ENCODE assay signal across 9 cellular contexts in genomic region chr12:10722502-10722904, GRCh38. TPM values are rescaled to one million over a fixed set of nuclear protein-coding genes. Genes with fewer than 3 reads are reported as not detected.
A peak's percentile ranks its signal among the peaks of the same experiment; 100 is the strongest.
DNase-seq lines count a peak whose midpoint lies in the region; ATAC-seq, FAIRE-seq and TF ChIP-seq lines count a peak whose summit lies in the region.
"Had no signal": no experiment of that assay in that cellular context is flagged by ENCODE, and none has a peak within 500 bp of the region (broad histone marks: within the 10 kb centered on the region; RNA-seq: fewer than 3 reads in every experiment).

No MANE protein-coding gene starts in this region.

- H3K79me2 ChIP-seq in endothelial cell of umbilical vein (ENCODE audit: control insufficient read depth, insufficient read depth, low read length), result peaks cover 64% of the 10 kb centered on the region

- H3K9ac ChIP-seq in endothelial cell of umbilical vein (replicated peaks; ENCODE audit: extremely low read depth, insufficient read depth, low read length) (peak overlapping the region; percentile 99), mucosa of rectum (ENCODE audit: low read depth in 1 of 2, low read length in 2 of 2) (peak overlapping the region; percentile 92 to 94)

- TF ChIP-seq POLR2A in endothelial cell of umbilical vein (IDR thresholded peaks at IDR 0.05; ENCODE audit: low read depth, low read length), result no peak

- CTCF ChIA-PET in endothelial cell of umbilical vein (lab: Charles Lee), result interaction anchor here (1.7 to 3.4 kb wide), 2 partner anchors 27 to 487 kb away, joined by 4 to 30 read pairs; no protein-coding TSS in a partner anchor

- TF ChIP-seq CTCF in LNCaP clone FGC (IDR thresholded peaks at IDR 0.05; ENCODE audit: control insufficient read depth, extremely low read depth, insufficient read depth) (peak; percentile 16; the same call in 1 of the 2 replicates), endothelial cell of umbilical vein (IDR thresholded peaks at IDR 0.05; ENCODE audit: extremely low read depth in 1 of 2, insufficient read depth in 1 of 2, low read depth in 1 of 2, low read length in 2 of 2) (peak in 1 of 2 donors; percentile 14)

- peak; percentile 33 for ATAC-seq in GM21717 (IDR thresholded peaks at IDR 0.05; ENCODE audit: unreplicated experiment)

- H3K4me3 ChIP-seq in GM08714 (ENCODE audit: low read length) (peak overlapping the region; percentile 86), LNCaP clone FGC (ENCODE audit: low read depth, low read length) (peak overlapping the region; percentile 96), endothelial cell of umbilical vein (replicated peaks in 1 of 3; ENCODE audit: insufficient read depth in 1 of 3, low read depth in 1 of 3, low read length in 3 of 3) (peak overlapping the region; percentile 87 to 92 (median 88)), mucosa of rectum (ENCODE audit: low read length in 2 of 2) (peak overlapping the region; percentile 89 to 95)

- TSS peak; percentile 24 for BruUV-seq in endothelial cell of umbilical vein (replicated peaks; lab: Mats Ljungman, UMichigan)

- H2AFZ ChIP-seq in endothelial cell of umbilical vein (ENCODE audit: low read depth, low read length), result no peak overlapping the region

- H3K4me1 ChIP-seq in endothelial cell of umbilical vein (ENCODE audit: control insufficient read depth, extremely low read depth, insufficient read depth, low read length) (peaks cover 51% of the 10 kb centered on the region), mucosa of rectum (ENCODE audit: control insufficient read depth in 2 of 2, insufficient read depth in 2 of 2, low read length in 2 of 2) (peaks cover 6 to 39% of the 10 kb centered on the region in 2 donors)

- intact Hi-C loops in endothelial cell of umbilical vein (cut with micrococcal nuclease), result loop anchor here (1.0 to 5.0 kb wide), 5 partner anchors 28 to 510 kb away; partner anchors contain the start of genes GABARAPL1, MAGOHB and SMIM10L1

- H3K27me3 ChIP-seq in endothelial cell of umbilical vein (ENCODE audit: control insufficient read depth in 2 of 2, insufficient read depth in 2 of 2, low read length in 2 of 2), result no peaks in the 10 kb centered on the region
- no peaks in the 10 kb centered on the region for H3K27me3 ChIP-seq in mucosa of rectum (ENCODE audit: control insufficient read depth in 2 of 2, insufficient read depth in 2 of 2, low read length in 2 of 2)

- DNase-seq in LNCaP clone FGC (ENCODE audit: low read depth) (no peak), endothelial cell of umbilical vein (ENCODE audit: low read depth, low spot score) (no peak), pons (ENCODE audit: low spot score) (no peak)
- peak; percentile 27 to 33 (median 32) for DNase-seq in activated CD8-positive, alpha-beta memory T cell treated with anti-CD3 and anti-CD28 coated beads for 48 hours (ENCODE audit: low read depth in 2 of 3, low spot score in 2 of 3)
- DNase-seq in stimulated activated naive CD4-positive, alpha-beta T cell treated with Interleukin-2 at 50 U/mL for 16 hours (lab: John Stamatoyannopoulos, UW), result peak; percentile 36

- peak overlapping the region; percentile 98 for H3K27ac ChIP-seq in endothelial cell of umbilical vein (ENCODE audit: insufficient read depth, low read depth, low read length)
- H3K27ac ChIP-seq in mucosa of rectum (ENCODE audit: low read depth in 2 of 2, low read length in 2 of 2), result peak overlapping the region; percentile 90 to 92

- peaks cover 4% of the 10 kb centered on the region for H4K20me1 ChIP-seq in endothelial cell of umbilical vein (replicated peaks; ENCODE audit: control insufficient read depth, extremely low read depth, insufficient read depth, low read length)

- H3K36me3 ChIP-seq in endothelial cell of umbilical vein (ENCODE audit: control insufficient read depth in 2 of 2, extremely low read depth in 1 of 2, insufficient read depth in 2 of 2, low read length in 2 of 2) (no peaks in the 10 kb centered on the region), mucosa of rectum (ENCODE audit: control insufficient read depth in 2 of 2, insufficient read depth in 2 of 2, low read length in 2 of 2) (peaks cover 0 to 2% of the 10 kb centered on the region in 2 donors)

- FAIRE-seq in endothelial cell of umbilical vein (lab: Jason Lieb, UNC), result no peak
- FAIRE-seq: islet of Langerhans had no signal

- H3K9me1 ChIP-seq in endothelial cell of umbilical vein (replicated peaks; ENCODE audit: control insufficient read depth, extremely low read depth, insufficient read depth, low read length), result no peaks in the 10 kb centered on the region

- H3K4me2 ChIP-seq in endothelial cell of umbilical vein (ENCODE audit: insufficient read depth, low read length), result peak overlapping the region; percentile 90

- dilution Hi-C loops in endothelial cell of umbilical vein (cut with MboI; ENCODE audit: extremely low pct_ligation_motif_present, low sequenced_read_pairs), result no loop called here

- POLR2A ChIA-PET in endothelial cell of umbilical vein (lab: Charles Lee), result no interaction called here

- H3K9me3 ChIP-seq in endothelial cell of umbilical vein (replicated peaks; ENCODE audit: control insufficient read depth, insufficient read depth, low read length), result no peaks in the 10 kb centered on the region
- no peaks in the 10 kb centered on the region for H3K9me3 ChIP-seq in mucosa of rectum (ENCODE audit: control insufficient read depth in 2 of 2, low read length in 2 of 2)

TF ChIP-seq in endothelial cell of umbilical vein, 7 proteins besides CTCF, POLR2A, EP300 and RAD21:
- TF ChIP-seq MYC (IDR thresholded peaks at IDR 0.05; ENCODE audit: low read depth, low read length), result peak; percentile 26
- no peak for TF ChIP-seq POLR2AphosphoS5 (IDR thresholded peaks at IDR 0.05; ENCODE audit: insufficient read depth, low read depth, low read length)

RNA-seq across cellular contexts. Expression of gene YBX3, which starts 0.6 kb away (rescaled TPM):
- total RNA-seq in endothelial cell of umbilical vein, result 411 and 441 TPM in 2 replicates
- polyA plus RNA-seq in endothelial cell of umbilical vein, result 99.3 and 137 TPM in 2 replicates
- 263 and 280 TPM in 2 replicates for polyA plus RNA-seq in endothelial cell of umbilical vein (2011; cell fraction: cytosol; rRNA removed)
- 633 and 651 TPM in 2 replicates for polyA plus RNA-seq in endothelial cell of umbilical vein (2011; cell fraction: nucleus; rRNA removed)
- polyA plus RNA-seq in endothelial cell of umbilical vein (2012), result 349 and 394 TPM in 2 replicates
- polyA minus RNA-seq in endothelial cell of umbilical vein, result 144 and 213 TPM in 2 replicates
- 77.8 TPM for polyA minus RNA-seq in endothelial cell of umbilical vein (2011; cell fraction: cytosol; rRNA and poly(A)+ RNA removed)
- polyA minus RNA-seq in endothelial cell of umbilical vein (2011; cell fraction: nucleus; rRNA and poly(A)+ RNA removed), result 604 and 641 TPM in 2 replicates

RNA-seq across cellular contexts. Expression of gene STYK1, which starts 48.7 kb away (rescaled TPM):
- 14.6 and 15.2 TPM in 2 replicates for total RNA-seq in endothelial cell of umbilical vein
- polyA plus RNA-seq in endothelial cell of umbilical vein, result 6.0 and 7.7 TPM in 2 replicates
- 8.9 and 10.0 TPM in 2 replicates for polyA plus RNA-seq in endothelial cell of umbilical vein (2011; cell fraction: cytosol; rRNA removed)
- polyA plus RNA-seq in endothelial cell of umbilical vein (2011; cell fraction: nucleus; rRNA removed), result 24.1 and 25.8 TPM in 2 replicates
- 13.7 and 18.0 TPM in 2 replicates for polyA plus RNA-seq in endothelial cell of umbilical vein (2012)
- polyA minus RNA-seq in endothelial cell of umbilical vein, result 31.6 and 37.7 TPM in 2 replicates
- 3.6 TPM for polyA minus RNA-seq in endothelial cell of umbilical vein (2011; cell fraction: cytosol; rRNA and poly(A)+ RNA removed)
- 12.6 and 24.4 TPM in 2 replicates for polyA minus RNA-seq in endothelial cell of umbilical vein (2011; cell fraction: nucleus; rRNA and poly(A)+ RNA removed)

Comparison
In these comparisons a context has a peak if more than half of its experiments do, and no peak if none do; other contexts are left out.
1. DNase-seq: peak in activated CD8-positive, alpha-beta memory T cell treated with anti-CD3 and anti-CD28 coated beads for 48 hours (3 of 3) and stimulated activated naive CD4-positive, alpha-beta T cell treated with Interleukin-2 at 50 U/mL for 16 hours (single experiment); none in LNCaP clone FGC (single experiment), endothelial cell of umbilical vein (single experiment) and pons (single experiment).
2. Peak in every context shown above with its lines, with median percentiles within 50 percentile points of each other: H3K4me3 ChIP-seq.